In the genomic region with DNA sequence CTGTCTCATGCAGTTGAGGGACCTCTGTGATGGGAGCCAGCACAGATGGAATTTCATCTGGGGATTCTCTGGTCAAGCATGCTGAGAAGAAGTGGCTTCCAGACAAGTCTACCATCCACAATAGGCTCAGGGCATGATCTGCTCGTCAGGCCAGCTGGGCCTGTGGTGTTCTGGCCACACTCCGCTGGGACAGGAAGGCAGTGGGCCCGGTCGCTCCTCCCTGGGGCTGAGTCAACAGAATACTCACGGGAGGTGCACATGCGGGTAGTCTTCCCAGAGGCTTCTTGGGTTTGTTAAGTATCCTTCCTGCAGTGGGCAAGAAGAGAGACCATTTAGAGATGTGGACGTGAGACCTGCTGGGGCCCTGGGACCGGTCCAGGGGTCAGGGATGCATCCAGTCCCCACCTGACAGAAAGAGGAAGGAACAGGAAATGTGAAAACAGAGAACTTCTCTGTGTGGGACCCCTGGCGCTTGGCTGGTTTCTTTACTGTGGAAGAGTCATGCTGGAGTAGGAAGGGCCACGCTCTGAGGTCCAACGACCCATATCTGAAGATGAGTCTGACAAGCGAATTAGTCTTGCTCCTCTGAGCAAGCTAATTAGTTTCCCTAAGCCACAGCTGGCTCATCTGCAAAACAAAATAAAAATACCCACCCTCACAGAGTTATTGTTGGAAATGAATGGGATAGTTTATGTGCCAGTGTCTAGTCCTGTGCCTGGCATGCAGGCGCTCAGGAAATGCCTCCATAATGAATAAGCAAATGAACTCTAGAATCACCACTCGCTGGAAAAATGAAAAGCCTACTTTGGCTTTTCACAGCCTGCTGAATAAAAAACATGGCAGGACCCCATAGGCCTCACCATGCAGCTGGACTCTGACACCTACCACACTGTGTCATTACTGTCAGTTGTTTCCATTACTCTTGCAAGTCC, we compare ENCODE assay signal across 17 cellular contexts.
DNase-seq lines count a peak whose midpoint lies in the region; ATAC-seq and TF ChIP-seq lines count a peak whose summit lies in the region.
"Had no signal": no experiment of that assay in that cellular context is flagged by ENCODE, and none has a peak within 500 bp of the region (broad histone marks: within the 10 kb centered on the region; RNA-seq: fewer than 3 reads in every experiment).

No MANE protein-coding gene starts in this region.

- DNase-seq in Daoy (ENCODE audit: low read depth) (peak; percentile 81), chondrocyte (ENCODE audit: low spot score) (no peak), osteocyte (ENCODE audit: extremely low spot score, unreplicated experiment) (no peak), SHP77 treated with DMSO at 0.1 percent for 48 hours (lab: John Stamatoyannopoulos, UW) (no peak), DMS79 treated with DMSO at 0.1 percent for 48 hours (lab: John Stamatoyannopoulos, UW) (no peak), retina (no peak)
- DNase-seq: activated CD4-positive, alpha-beta T cell treated with anti-CD3 and anti-CD28 coated beads for 48 hours; activated T-cell treated with anti-CD3 and anti-CD28 coated beads, Interleukin-2, amount 50 U/mL, for 1 hour; BE2C; effector memory CD4-positive, alpha-beta T cell; mucosa of descending colon; NCI-H2171; stimulated activated CD4-positive, alpha-beta T cell treated with anti-CD3 and anti-CD28 coated beads, Interleukin-1b, Interleukin-23, amount 100 ng/mL, for 48 hours; T-helper 1 cell had no signal

- H3K27ac Mint-ChIP-seq in chondrocyte (ENCODE audit: unreplicated experiment) (peak overlapping the region; percentile 96), osteocyte (ENCODE audit: unreplicated experiment) (peak overlapping the region; percentile 99)
- H3K27ac Mint-ChIP-seq: progenitor cell of endocrine pancreas had no signal

- peaks cover 87% of the 10 kb centered on the region for H3K4me1 Mint-ChIP-seq in chondrocyte (ENCODE audit: low read depth)
- H3K4me1 Mint-ChIP-seq in osteocyte (ENCODE audit: unreplicated experiment), result peaks cover 88% of the 10 kb centered on the region

- H3K36me3 Mint-ChIP-seq in chondrocyte (ENCODE audit: low read depth) (peaks cover 69% of the 10 kb centered on the region), osteocyte (ENCODE audit: unreplicated experiment) (peaks cover 82% of the 10 kb centered on the region)

- ATAC-seq in HG02885 (IDR thresholded peaks at IDR 0.05; ENCODE audit: poor library complexity, unreplicated experiment) (peak; percentile 72), GM21576 (IDR thresholded peaks at IDR 0.05; ENCODE audit: unreplicated experiment) (no peak)
- ATAC-seq: mucosa of descending colon had no signal

- TF ChIP-seq CTCF in chondrocyte (IDR thresholded peaks at IDR 0.05) (no peak), osteocyte (IDR thresholded peaks at IDR 0.05) (no peak)

- H3K4me3 Mint-ChIP-seq in chondrocyte (ENCODE audit: unreplicated experiment) (peak overlapping the region; percentile 28), osteocyte (ENCODE audit: unreplicated experiment) (peak overlapping the region; percentile 18)

- no peaks in the 10 kb centered on the region for H3K9me3 Mint-ChIP-seq in chondrocyte (ENCODE audit: low read depth)
- H3K9me3 Mint-ChIP-seq in osteocyte (ENCODE audit: unreplicated experiment), result no peaks in the 10 kb centered on the region

- H3K27me3 Mint-ChIP-seq in chondrocyte (ENCODE audit: low read depth) (no peaks in the 10 kb centered on the region), osteocyte (ENCODE audit: unreplicated experiment) (no peaks in the 10 kb centered on the region)
- H3K27me3 Mint-ChIP-seq: progenitor cell of endocrine pancreas had no signal
